Comparison of ENCODE assay signal across 26 cellular contexts in genomic region chr5:111928501-111928900, GRCh38.
DNase-seq lines count a peak whose midpoint lies in the region; TF ChIP-seq lines count a peak whose summit lies in the region.
"Had no signal": no experiment of that assay in that cellular context is flagged by ENCODE, and none has a peak within 500 bp of the region (broad histone marks: within the 10 kb centered on the region; RNA-seq: fewer than 3 reads in every experiment).

No MANE protein-coding gene starts in this region.

- TF ChIP-seq CTCF in chondrocyte (IDR thresholded peaks at IDR 0.05) = no peak
- TF ChIP-seq CTCF in endodermal cell (conservative IDR thresholded peaks at IDR 0.05) = no peak

- H3K27ac Mint-ChIP-seq in chondrocyte (ENCODE audit: unreplicated experiment) = peak overlapping the region; percentile 34
- no peak overlapping the region for H3K27ac Mint-ChIP-seq in endodermal cell
- H3K27ac Mint-ChIP-seq: activated CD4-positive, alpha-beta memory T cell treated with anti-CD3 and anti-CD28 coated beads, Interleukin-2, amount 10 ng/mL, durations not matched to agents 7 days and 5 days; nephron had no signal

- H3K27me3 Mint-ChIP-seq in chondrocyte (ENCODE audit: low read depth) (no peaks in the 10 kb centered on the region), endodermal cell (ENCODE audit: insufficient read depth) (no peaks in the 10 kb centered on the region)
- H3K27me3 Mint-ChIP-seq: activated CD4-positive, alpha-beta memory T cell treated with anti-CD3 and anti-CD28 coated beads, Interleukin-2, amount 10 ng/mL, durations not matched to agents 7 days and 5 days had no signal

- peaks cover 64% of the 10 kb centered on the region for H3F3A ChIP-seq in GM23248 (ENCODE audit: insufficient read depth)

- no peaks in the 10 kb centered on the region for H3K9me3 ChIP-seq in GM23248 (ENCODE audit: low read depth)
- no peaks in the 10 kb centered on the region for H3K9me3 ChIP-seq in endodermal cell (ENCODE audit: control insufficient read depth, low read length)
- H3K9me3 ChIP-seq: pancreas, stomach, tibial artery had no signal

- H3K4me1 Mint-ChIP-seq in chondrocyte (ENCODE audit: low read depth) (peaks cover 65% of the 10 kb centered on the region), endodermal cell (peaks cover 3% of the 10 kb centered on the region)
- H3K4me1 Mint-ChIP-seq: activated CD4-positive, alpha-beta memory T cell treated with anti-CD3 and anti-CD28 coated beads, Interleukin-2, amount 10 ng/mL, durations not matched to agents 7 days and 5 days had no signal

- H3K79me2 ChIP-seq in ACC112 (ENCODE audit: control insufficient read depth, insufficient read depth, low read length, unreplicated experiment) (no peaks in the 10 kb centered on the region), GM23248 (ENCODE audit: insufficient read depth) (no peaks in the 10 kb centered on the region)

- H3K4me3 ChIP-seq in ACC112 (ENCODE audit: low read depth, low read length) (no peak overlapping the region), GM23248 (no peak overlapping the region), endodermal cell (ENCODE audit: low read length) (no peak overlapping the region)
- H3K4me3 ChIP-seq: pancreas, stomach, tibial artery had no signal

- H4K20me1 ChIP-seq in GM23248 (ENCODE audit: insufficient read depth) = no peaks in the 10 kb centered on the region

- DNase-seq in GM23248 (no peak), NOMO-1 treated with DMSO at 0.1 percent for 48 hours (lab: John Stamatoyannopoulos, UW; ENCODE audit: unreplicated experiment) (peak; percentile 30), chondrocyte (ENCODE audit: low spot score) (no peak), endodermal cell (no peak), NCI-H2196 treated with DMSO at 0.1 percent for 48 hours (lab: John Stamatoyannopoulos, UW; ENCODE audit: unreplicated experiment) (no peak), NCI-H2081 (lab: John Stamatoyannopoulos, UW) (no peak), NCI-H2171 treated with DMSO at 0.1 percent for 48 hours (lab: John Stamatoyannopoulos, UW) (no peak)
- DNase-seq: activated CD4-positive, alpha-beta memory T cell treated with anti-CD3 and anti-CD28 coated beads, Interleukin-2, amount 10 ng/mL, durations not matched to agents 7 days and 5 days; activated CD8-positive, alpha-beta memory T cell treated with anti-CD3 and anti-CD28 coated beads, Interleukin-2, amount 50 U/mL, for 48 hours; activated naive CD4-positive, alpha-beta T cell treated with anti-CD3 and anti-CD28 coated beads, Interleukin-2, amount 50 U/mL, for 16 hours; amniotic stem cell; C1 segment of cervical spinal cord; DND-41; effector memory CD4-positive, alpha-beta T cell; kidney; NCI-H1092 treated with DMSO at 0.1 percent for 48 hours; NCI-H187 treated with DMSO at 0.1 percent for 48 hours; pancreas; retina; small intestine; stimulated activated CD4-positive, alpha-beta T cell treated with anti-CD3 and anti-CD28 coated beads, Interleukin-1b, Interleukin-23, amount 100 ng/mL, for 48 hours; stomach; tibial artery had no signal

- H3K36me3 ChIP-seq in ACC112 (ENCODE audit: insufficient read depth, low read length) (no peaks in the 10 kb centered on the region; the same call in 1 of the 2 replicates), GM23248 (ENCODE audit: low read depth) (no peaks in the 10 kb centered on the region), endodermal cell (ENCODE audit: control insufficient read depth, insufficient read depth, low read length) (no peaks in the 10 kb centered on the region)
- H3K36me3 ChIP-seq: pancreas, stomach, tibial artery had no signal

- H3K9me2 ChIP-seq in GM23248 (ENCODE audit: insufficient read depth) = no peaks in the 10 kb centered on the region

- no peak overlapping the region for H3K4me3 Mint-ChIP-seq in chondrocyte (ENCODE audit: unreplicated experiment)
- H3K4me3 Mint-ChIP-seq in endodermal cell = no peak overlapping the region
- H3K4me3 Mint-ChIP-seq: activated CD4-positive, alpha-beta memory T cell treated with anti-CD3 and anti-CD28 coated beads, Interleukin-2, amount 10 ng/mL, durations not matched to agents 7 days and 5 days; nephron had no signal

- H3K4me2 ChIP-seq in GM23248 (ENCODE audit: unreplicated experiment) = no peak overlapping the region
- H3K4me2 ChIP-seq: KMS-11 had no signal

- in situ Hi-C loops in GM23248 (cut with MboI) = no loop called here

- H3K36me3 Mint-ChIP-seq in chondrocyte (ENCODE audit: low read depth) = no peaks in the 10 kb centered on the region
- H3K36me3 Mint-ChIP-seq in endodermal cell (ENCODE audit: low read depth) = no peaks in the 10 kb centered on the region

- H3K27me3 ChIP-seq in ACC112 (ENCODE audit: insufficient read depth, low read length) = no peaks in the 10 kb centered on the region
- no peaks in the 10 kb centered on the region for H3K27me3 ChIP-seq in GM23248 (replicated peaks; ENCODE audit: insufficient read depth)
- H3K27me3 ChIP-seq in endodermal cell (ENCODE audit: control insufficient read depth, insufficient read depth, low read length, poor library complexity, severe bottlenecking) = no peaks in the 10 kb centered on the region
- H3K27me3 ChIP-seq: pancreas, stomach, tibial artery had no signal

- H2AFZ ChIP-seq in ACC112 (ENCODE audit: low read length, unreplicated experiment) = peak overlapping the region; percentile 6
- H2AFZ ChIP-seq in GM23248 = no peak overlapping the region

- H3K27ac ChIP-seq in ACC112 (ENCODE audit: low read depth, low read length) = peak overlapping the region; percentile 94
- H3K27ac ChIP-seq in GM23248 = peak overlapping the region; percentile 91
- H3K27ac ChIP-seq in endodermal cell (ENCODE audit: low read depth, low read length) = no peak overlapping the region
- H3K27ac ChIP-seq: KMS-11, pancreas, stomach, tibial artery had no signal

- peak overlapping the region; percentile 14; the same call in 1 of the 2 replicates for H3K9ac ChIP-seq in GM23248
- H3K9ac ChIP-seq in endodermal cell (ENCODE audit: extremely low read depth, low read length, poor library complexity, severe bottlenecking) = no peak overlapping the region
- H3K9ac ChIP-seq: KMS-11 had no signal

- H3K9me3 Mint-ChIP-seq in chondrocyte (ENCODE audit: low read depth) = peaks cover 4% of the 10 kb centered on the region
- H3K9me3 Mint-ChIP-seq in endodermal cell = no peaks in the 10 kb centered on the region
- H3K9me3 Mint-ChIP-seq: activated CD4-positive, alpha-beta memory T cell treated with anti-CD3 and anti-CD28 coated beads, Interleukin-2, amount 10 ng/mL, durations not matched to agents 7 days and 5 days; nephron had no signal

- H3K4me1 ChIP-seq in ACC112 (ENCODE audit: control insufficient read depth, insufficient read depth, low read length, unreplicated experiment) (peaks cover 69% of the 10 kb centered on the region), GM23248 (ENCODE audit: insufficient read depth) (peaks cover 67% of the 10 kb centered on the region), endodermal cell (ENCODE audit: control insufficient read depth, insufficient read depth, low read length) (peaks cover 2% of the 10 kb centered on the region)
- H3K4me1 ChIP-seq: pancreas had no signal
